ENCODE assay signal across 10 cellular contexts in the genomic region with DNA sequence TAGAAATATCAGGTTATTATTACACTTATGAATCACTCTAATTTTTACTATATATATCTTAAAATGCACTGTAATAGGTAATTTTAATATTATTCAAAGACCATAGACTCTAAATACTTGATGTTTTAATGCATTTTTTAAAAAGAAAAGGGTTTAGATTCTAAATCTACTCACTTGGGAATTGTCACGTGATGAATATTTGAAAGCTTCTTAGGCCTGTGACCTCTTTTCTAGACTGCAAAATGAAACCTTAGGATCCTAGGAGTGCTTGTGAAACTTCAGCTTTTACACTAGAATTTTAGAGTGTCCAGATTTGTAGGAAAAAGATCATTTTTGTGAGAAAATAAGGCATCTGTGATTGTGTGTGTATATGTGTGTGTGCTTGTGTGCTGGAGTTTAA.
"Had no signal": no experiment of that assay in that cellular context is flagged by ENCODE, and none has a peak within 500 bp of the region (broad histone marks: within the 10 kb centered on the region; RNA-seq: fewer than 3 reads in every experiment).

No MANE protein-coding gene starts in this region.

- H3K4me3 Mint-ChIP-seq: H9 had no signal

- H3K4me3 ChIP-seq: GM23248 had no signal

- ATAC-seq: HepG2 had no signal

- H3K27ac Mint-ChIP-seq: H9 had no signal

- H3K9me3 Mint-ChIP-seq: H9 had no signal

- H3K4me2 ChIP-seq: KMS-11 had no signal

- H3K27ac ChIP-seq: GM23248, HL-60, KMS-11 had no signal

- FAIRE-seq: H1, H54, HepG2 had no signal

- H2AFZ ChIP-seq: GM23248 had no signal

- H3K9ac ChIP-seq: GM23248, KMS-11 had no signal

- DNase-seq: GM23248, H9, HCEC 1CT, IMR-90, KBM-7 had no signal
